19 cellular contexts compared by ENCODE assay signal in genomic region chr5:52844885-52845284, GRCh38. TPM values are rescaled to one million over a fixed set of nuclear protein-coding genes. Genes with fewer than 3 reads are reported as not detected.
A peak's percentile ranks its signal among the peaks of the same experiment; 100 is the strongest.
DNase-seq lines count a peak whose midpoint lies in the region; TF ChIP-seq lines count a peak whose summit lies in the region.
"Had no signal": no experiment of that assay in that cellular context is flagged by ENCODE, and none has a peak within 500 bp of the region (broad histone marks: within the 10 kb centered on the region; RNA-seq: fewer than 3 reads in every experiment).

No MANE protein-coding gene starts in this region.

- TF ChIP-seq CTCF in AG10803 (conservative IDR thresholded peaks at IDR 0.05; ENCODE audit: low read length) (no peak), esophagus squamous epithelium (IDR thresholded peaks at IDR 0.05) (no peak)

- DNase-seq in AG10803 (ENCODE audit: low read depth) (peak; percentile 50), adipocyte (ENCODE audit: low read depth) (peak; percentile 50), esophagus squamous epithelium (lab: John Stamatoyannopoulos, UW) (no peak), renal cortical epithelial cell (ENCODE audit: low read depth) (peak; percentile 27), NOMO-1 treated with dmso at 0.1 percent for 144 hours (lab: John Stamatoyannopoulos, UW; ENCODE audit: unreplicated experiment) (no peak), kidney glomerular epithelial cell (lab: John Stamatoyannopoulos, UW) (no peak), NCI-H1694 treated with DMSO at 0.1 percent for 48 hours (lab: John Stamatoyannopoulos, UW) (no peak), HUDEP-2 (lab: John Stamatoyannopoulos, UW; ENCODE audit: unreplicated experiment in 76 of 76) (no peak)
- DNase-seq: activated CD8-positive, alpha-beta memory T cell treated with anti-CD3 and anti-CD28 coated beads for 24 hours; anterior cingulate cortex; CD4-positive, alpha-beta T cell; DMS79 treated with DMSO at 0.1 percent for 48 hours; dorsolateral prefrontal cortex; kidney; midbrain; NCI-H345; SHP77 treated with DMSO at 0.1 percent for 48 hours; upper lobe of left lung had no signal

- H3K36me3 ChIP-seq in adipocyte (ENCODE audit: control insufficient read depth, insufficient read depth, low read length, severe bottlenecking) (no peaks in the 10 kb centered on the region), esophagus squamous epithelium (no peaks in the 10 kb centered on the region)
- H3K36me3 ChIP-seq: upper lobe of left lung had no signal

- peak overlapping the region in 3 of 4 donors; percentile 3 to 38 (median 37) for H3K27ac ChIP-seq in esophagus squamous epithelium
- H3K27ac ChIP-seq: hepatocyte had no signal

- H3K9ac ChIP-seq in adipocyte (ENCODE audit: low read length), result no peak overlapping the region

- TF ChIP-seq POLR2A in esophagus squamous epithelium (IDR thresholded peaks at IDR 0.05), result no peak

- no peaks in the 10 kb centered on the region for H3K27me3 ChIP-seq in adipocyte (replicated peaks; ENCODE audit: control insufficient read depth, insufficient read depth, low read length)
- no peaks in the 10 kb centered on the region for H3K27me3 ChIP-seq in esophagus squamous epithelium
- H3K27me3 ChIP-seq: dorsolateral prefrontal cortex, hepatocyte, upper lobe of left lung had no signal

- H3K9me3 ChIP-seq in adipocyte (ENCODE audit: control insufficient read depth, low read length), result no peaks in the 10 kb centered on the region
- no peaks in the 10 kb centered on the region for H3K9me3 ChIP-seq in esophagus squamous epithelium
- H3K9me3 ChIP-seq: upper lobe of left lung had no signal

- H3K4me3 ChIP-seq in AG10803 (ENCODE audit: low read length) (no peak overlapping the region), adipocyte (ENCODE audit: low read length) (no peak overlapping the region), esophagus squamous epithelium (no peak overlapping the region)
- H3K4me3 ChIP-seq: dorsolateral prefrontal cortex, hepatocyte, upper lobe of left lung had no signal

- H3K4me1 ChIP-seq in adipocyte (ENCODE audit: control insufficient read depth, insufficient read depth, low read length) (peaks cover 24% of the 10 kb centered on the region), esophagus squamous epithelium (peaks cover 0 to 44% (median 4%) of the 10 kb centered on the region in 3 donors)

- intact Hi-C loops in esophagus squamous epithelium (cut with DNase I), result no loop called here

- 11 to 14% methylated on average over 1 of the region's 1 CpG for WGBS in esophagus squamous epithelium, 2 donors

RNA-seq across cellular contexts. Expression of gene ITGA1, which starts 57.2 kb away (rescaled TPM):
- total RNA-seq in esophagus squamous epithelium (10 to 100 TPM in 3 of 4 donors, 1 to 10 TPM in 1; 9.3 to 88.9 (median 17.6) TPM), renal cortical epithelial cell (8.9 and 57.7 TPM in 2 replicates)

RNA-seq across cellular contexts. Expression of gene PELO, which starts 57.2 kb away (rescaled TPM):
- total RNA-seq in esophagus squamous epithelium (10 to 100 TPM; 10.4 to 25.6 (median 14.6) TPM), renal cortical epithelial cell (24.0 and 34.0 TPM in 2 replicates)

Comparison
In these comparisons a context has a peak if more than half of its experiments do, and no peak if none do; other contexts are left out.
1. DNase-seq: peak in AG10803 (single experiment), adipocyte (single experiment) and renal cortical epithelial cell (single experiment); none in esophagus squamous epithelium (single experiment), NOMO-1 treated with dmso at 0.1 percent for 144 hours (single experiment), kidney glomerular epithelial cell (single experiment), NCI-H1694 treated with DMSO at 0.1 percent for 48 hours (single experiment) and HUDEP-2 (0 of 76).